In the genomic region with DNA sequence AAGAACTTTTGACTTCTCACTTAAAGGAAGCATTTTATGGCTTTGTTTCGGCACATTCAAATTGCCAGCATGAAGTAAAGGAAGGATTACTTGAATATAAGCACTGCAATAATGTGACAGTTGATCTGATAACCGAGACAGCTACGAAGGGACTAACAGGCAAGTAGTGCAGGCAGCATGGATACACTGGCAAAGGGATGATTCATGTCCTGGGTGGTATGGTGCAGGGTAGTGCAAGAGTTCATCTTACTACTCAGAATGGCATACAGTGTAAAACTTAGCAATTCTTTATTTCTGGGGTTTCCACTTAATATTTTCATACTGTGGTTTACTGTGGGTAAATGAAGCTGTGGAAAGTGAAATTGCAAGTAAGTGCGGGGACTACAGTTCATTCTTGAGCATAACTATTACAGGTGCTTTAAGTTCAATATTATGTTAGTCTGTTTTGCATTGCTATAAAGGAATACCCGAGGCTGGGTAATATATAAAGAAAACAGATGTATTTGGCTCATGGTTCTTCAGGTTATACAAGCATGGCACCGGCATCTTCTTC, we compare ENCODE assay signal across 22 cellular contexts.
DNase-seq lines count a peak whose midpoint lies in the region; ATAC-seq and TF ChIP-seq lines count a peak whose summit lies in the region.
"Had no signal": no experiment of that assay in that cellular context is flagged by ENCODE, and none has a peak within 500 bp of the region (broad histone marks: within the 10 kb centered on the region; RNA-seq: fewer than 3 reads in every experiment).

No MANE protein-coding gene starts in this region.

- no peak overlapping the region for H3K27ac Mint-ChIP-seq in activated T-cell treated with anti-CD3 and anti-CD28 coated beads, Interleukin-2, amount 50 U/mL, for 72 hours
- no peak overlapping the region for H3K27ac Mint-ChIP-seq in chondrocyte (ENCODE audit: unreplicated experiment)
- H3K27ac Mint-ChIP-seq: activated CD8-positive, alpha-beta memory T cell treated with anti-CD3 and anti-CD28 coated beads, Interleukin-2, amount 10 ng/mL, durations not matched to agents 7 days and 5 days; CD14-positive monocyte; stimulated activated effector memory CD8-positive, alpha-beta T cell treated with anti-CD3 and anti-CD28 coated beads, Interleukin-12 subunit alpha, Interleukin-12 subunit beta, amount 100 ng/mL, for 72 hours had no signal

- intact Hi-C loops in posterior cingulate gyrus (cut with DNase I): no loop called here

- H3K9me3 Mint-ChIP-seq in activated T-cell treated with anti-CD3 and anti-CD28 coated beads, Interleukin-2, amount 50 U/mL, for 72 hours: peaks cover 2 to 9% of the 10 kb centered on the region in 2 donors
- peaks cover 6% of the 10 kb centered on the region for H3K9me3 Mint-ChIP-seq in chondrocyte (ENCODE audit: low read depth)
- H3K9me3 Mint-ChIP-seq: neural crest cell had no signal

- H3K4me1 Mint-ChIP-seq in activated T-cell treated with anti-CD3 and anti-CD28 coated beads, Interleukin-2, amount 50 U/mL, for 72 hours (ENCODE audit: low read depth): no peaks in the 10 kb centered on the region
- H3K4me1 Mint-ChIP-seq in chondrocyte (ENCODE audit: low read depth): no peaks in the 10 kb centered on the region
- H3K4me1 Mint-ChIP-seq: activated CD8-positive, alpha-beta memory T cell treated with anti-CD3 and anti-CD28 coated beads, Interleukin-2, amount 10 ng/mL, durations not matched to agents 7 days and 5 days; CD14-positive monocyte; neural crest cell; stimulated activated effector memory CD8-positive, alpha-beta T cell treated with anti-CD3 and anti-CD28 coated beads, Interleukin-12 subunit alpha, Interleukin-12 subunit beta, amount 100 ng/mL, for 72 hours had no signal

- TF ChIP-seq CTCF in chondrocyte (IDR thresholded peaks at IDR 0.05): no peak

- DNase-seq in A172 (ENCODE audit: low spot score) (peak; percentile 37), SK-N-DZ (ENCODE audit: low spot score) (peak; percentile 47), posterior cingulate gyrus (no peak), chondrocyte (ENCODE audit: low spot score) (no peak), NCI-H2227 (lab: John Stamatoyannopoulos, UW; ENCODE audit: unreplicated experiment) (no peak)
- DNase-seq in activated T-cell treated with anti-CD3 and anti-CD28 coated beads, Interleukin-2, amount 50 U/mL, for 72 hours: no peak
- DNase-seq: 8988T; activated CD4-positive, CD25-positive, alpha-beta regulatory T cell treated with anti-CD3 and anti-CD28 coated beads, Interleukin-2, amount 50 U/mL, for 72 hours; activated CD8-positive, alpha-beta memory T cell treated with anti-CD3 and anti-CD28 coated beads, Interleukin-2, amount 10 ng/mL, durations not matched to agents 7 days and 5 days; activated gamma-delta T cell treated with Interleukin-2 at 50 U/mL for 16 hours; GM23248; NCI-H146; NCI-H345; SIG-M5; stimulated activated CD4-positive, alpha-beta T cell treated with anti-CD3 and anti-CD28 coated beads, Interleukin-12 subunit alpha, Interleukin-12 subunit beta, amount 100 ng/mL, for 4 hours; T-helper 9 cell; thyroid gland had no signal

- H3K27me3 Mint-ChIP-seq in activated T-cell treated with anti-CD3 and anti-CD28 coated beads, Interleukin-2, amount 50 U/mL, for 72 hours (ENCODE audit: low read depth): no peaks in the 10 kb centered on the region
- H3K27me3 Mint-ChIP-seq in chondrocyte (ENCODE audit: low read depth): peaks cover 23% of the 10 kb centered on the region
- H3K27me3 Mint-ChIP-seq: activated CD8-positive, alpha-beta memory T cell treated with anti-CD3 and anti-CD28 coated beads, Interleukin-2, amount 10 ng/mL, durations not matched to agents 7 days and 5 days had no signal

- H3K36me3 Mint-ChIP-seq in activated T-cell treated with anti-CD3 and anti-CD28 coated beads, Interleukin-2, amount 50 U/mL, for 72 hours (ENCODE audit: insufficient read depth in 2 of 2): no peaks in the 10 kb centered on the region
- H3K36me3 Mint-ChIP-seq in chondrocyte (ENCODE audit: low read depth): no peaks in the 10 kb centered on the region
- H3K36me3 Mint-ChIP-seq: activated CD8-positive, alpha-beta memory T cell treated with anti-CD3 and anti-CD28 coated beads, Interleukin-2, amount 10 ng/mL, durations not matched to agents 7 days and 5 days; CD14-positive monocyte; stimulated activated effector memory CD8-positive, alpha-beta T cell treated with anti-CD3 and anti-CD28 coated beads, Interleukin-12 subunit alpha, Interleukin-12 subunit beta, amount 100 ng/mL, for 72 hours had no signal

- H3K4me3 Mint-ChIP-seq in activated T-cell treated with anti-CD3 and anti-CD28 coated beads, Interleukin-2, amount 50 U/mL, for 72 hours: no peak overlapping the region
- no peak overlapping the region for H3K4me3 Mint-ChIP-seq in chondrocyte (ENCODE audit: unreplicated experiment)
- H3K4me3 Mint-ChIP-seq: activated CD8-positive, alpha-beta memory T cell treated with anti-CD3 and anti-CD28 coated beads, Interleukin-2, amount 10 ng/mL, durations not matched to agents 7 days and 5 days; CD14-positive monocyte; neural crest cell; stimulated activated effector memory CD8-positive, alpha-beta T cell treated with anti-CD3 and anti-CD28 coated beads, Interleukin-12 subunit alpha, Interleukin-12 subunit beta, amount 100 ng/mL, for 72 hours had no signal

- peak; percentile 82 for ATAC-seq in GM18867 (IDR thresholded peaks at IDR 0.05; ENCODE audit: unreplicated experiment)
- peak; percentile 31 for ATAC-seq in HG03025 (IDR thresholded peaks at IDR 0.05; ENCODE audit: low FRiP score, unreplicated experiment)
- ATAC-seq in activated T-cell treated with anti-CD3 and anti-CD28 coated beads, Interleukin-2, amount 50 U/mL, for 72 hours (replicated peaks in 1 of 2): no peak
- ATAC-seq: activated CD8-positive, alpha-beta memory T cell treated with anti-CD3 and anti-CD28 coated beads, Interleukin-2, amount 10 ng/mL, durations not matched to agents 7 days and 5 days; stimulated activated effector memory CD8-positive, alpha-beta T cell treated with anti-CD3 and anti-CD28 coated beads, Interleukin-12 subunit alpha, Interleukin-12 subunit beta, amount 100 ng/mL, for 72 hours had no signal

Comparison
In these comparisons a context has a peak if more than half of its experiments do, and no peak if none do; other contexts are left out.
1. DNase-seq: peak in A172 (single experiment) and SK-N-DZ (single experiment); none in activated T-cell treated with anti-CD3 and anti-CD28 coated beads, Interleukin-2, amount 50 U/mL, for 72 hours (0 of 2), posterior cingulate gyrus (0 of 10), chondrocyte (single experiment) and NCI-H2227 (single experiment).
2. ATAC-seq: peak in GM18867 (single experiment) and HG03025 (single experiment); none in activated T-cell treated with anti-CD3 and anti-CD28 coated beads, Interleukin-2, amount 50 U/mL, for 72 hours (0 of 2).